8 cellular contexts compared by ENCODE assay signal in the genomic region with DNA sequence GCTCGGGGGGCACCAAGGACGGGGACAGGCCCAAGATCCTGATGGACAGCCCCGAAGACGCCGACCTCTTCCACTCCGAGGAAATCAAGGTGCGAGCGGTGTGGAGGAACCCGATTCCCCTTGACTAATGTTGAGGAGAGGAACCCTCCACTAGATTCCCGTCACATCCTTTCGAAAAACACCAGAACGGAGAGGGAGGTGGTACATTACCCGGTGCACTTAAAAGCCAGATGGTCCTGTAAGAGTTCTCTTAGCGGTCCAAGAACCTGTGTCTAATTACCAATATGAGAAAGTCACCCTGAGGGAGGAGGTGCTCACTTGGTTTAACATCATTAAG. TPM values are rescaled to one million over a fixed set of nuclear protein-coding genes. Genes with fewer than 3 reads are reported as not detected.
DNase-seq lines count a peak whose midpoint lies in the region; ATAC-seq and TF ChIP-seq lines count a peak whose summit lies in the region.

No MANE protein-coding gene starts in this region.

- H3K9me2 ChIP-seq in HCT116 (ENCODE audit: insufficient read depth) = no peaks in the 10 kb centered on the region

- peaks cover 0 to 11% of the 10 kb centered on the region in 2 experiments; a peak in 1 of 4 replicates for H3K4me1 ChIP-seq in HCT116 (ENCODE audit: control insufficient read depth in 1 of 2, insufficient read depth in 2 of 2, low read length in 2 of 2)
- peaks cover 0 to 22% of the 10 kb centered on the region in 2 donors for H3K4me1 ChIP-seq in ascending aorta
- peaks cover 4 to 24% (median 16%) of the 10 kb centered on the region in 4 donors for H3K4me1 ChIP-seq in liver (ENCODE audit: control insufficient read depth in 4 of 4, insufficient read depth in 4 of 4, low read length in 3 of 4)
- H3K4me1 ChIP-seq in tibial nerve = peaks cover 0 to 43% (median 23%) of the 10 kb centered on the region in 4 donors

- H3K79me2 ChIP-seq in HCT116 (ENCODE audit: insufficient read depth, low read length) = peaks cover 40% of the 10 kb centered on the region

- H3K9me3 ChIP-seq in AG04450 (ENCODE audit: control insufficient read depth, insufficient read depth, low read length) (peaks cover 5% of the 10 kb centered on the region; the same call in 1 of the 2 replicates), HCT116 (ENCODE audit: control insufficient read depth in 1 of 2, insufficient read depth in 1 of 2, low read depth in 1 of 2, low read length in 2 of 2) (no peaks in the 10 kb centered on the region), ascending aorta (no peaks in the 10 kb centered on the region), liver (ENCODE audit: control insufficient read depth in 4 of 4, low read length in 3 of 4) (no peaks in the 10 kb centered on the region), tibial nerve (no peaks in the 10 kb centered on the region)

- H3K36me3 ChIP-seq in HCT116 (ENCODE audit: control insufficient read depth in 1 of 2, insufficient read depth in 2 of 2, low read length in 2 of 2) (peaks cover 7 to 26% of the 10 kb centered on the region in 2 experiments; a peak in 3 of 4 replicates), ascending aorta (peaks cover 10 to 22% of the 10 kb centered on the region in 2 donors), liver (ENCODE audit: control insufficient read depth in 4 of 4, insufficient read depth in 3 of 4, low read depth in 1 of 4, low read length in 3 of 4) (peaks cover 3 to 17% (median 6%) of the 10 kb centered on the region in 4 donors), tibial nerve (peaks cover 0 to 27% (median 5%) of the 10 kb centered on the region in 3 donors)

- in situ Hi-C loops in G401 (cut with HindIII; ENCODE audit: low sequenced_read_pairs) = no loop called here

- no peak overlapping the region for H2AFZ ChIP-seq in HCT116 (ENCODE audit: low read depth, low read length, poor library complexity, severe bottlenecking)

- WGBS in liver = 1% methylated on average over 14 of the region's 14 CpGs
- WGBS in tibial nerve, 2 donors = 1 to 3% methylated on average over 12 to 14 of the region's 14 CpGs

- RAD21 ChIA-PET in HCT116 (lab: Charles Lee; ENCODE audit: low non-redundant PET in 1 of 2, low total read pairs in 2 of 2, uncharacterized antibody in 2 of 2, unreplicated experiment in 2 of 2) = interaction anchor here in 1 of 2 experiments (0.6 kb wide), 1 partner anchor 27 kb away, joined by 3 read pairs; no protein-coding TSS in a partner anchor

- H3K27ac ChIP-seq in AG04450 (ENCODE audit: low read depth, low read length) = peak overlapping the region; percentile 57
- H3K27ac ChIP-seq in HCT116 (ENCODE audit: low read depth, low read length) = peak overlapping the region; percentile 92
- peak overlapping the region; percentile 93 to 97 for H3K27ac ChIP-seq in ascending aorta
- H3K27ac ChIP-seq in liver (ENCODE audit: low read depth in 1 of 2, low read length in 2 of 2) = peak overlapping the region; percentile 65 to 88
- H3K27ac ChIP-seq in tibial nerve = peak overlapping the region; percentile 78 to 96 (median 88)

- no peaks in the 10 kb centered on the region for H4K20me1 ChIP-seq in HCT116 (ENCODE audit: insufficient read depth)

- peak overlapping the region; percentile 98 for H3K4me3 ChIP-seq in AG04450 (ENCODE audit: low read depth, low read length)
- peak overlapping the region; percentile 96 to 98 for H3K4me3 ChIP-seq in HCT116 (replicated peaks in 1 of 2; ENCODE audit: low read depth in 1 of 2, low read length in 2 of 2)
- H3K4me3 ChIP-seq in ascending aorta = peak overlapping the region; percentile 81 to 90
- H3K4me3 ChIP-seq in liver (ENCODE audit: low read depth in 1 of 3, low read length in 3 of 3) = peak overlapping the region; percentile 81 to 99 (median 92)
- peak overlapping the region; percentile 63 to 92 (median 79) for H3K4me3 ChIP-seq in tibial nerve

- peak overlapping the region; percentile 93 for H3K9ac ChIP-seq in HCT116 (ENCODE audit: low read length)
- H3K9ac ChIP-seq in liver (ENCODE audit: low read depth in 1 of 2, low read length in 2 of 2) = peak overlapping the region; percentile 66 to 84

- CTCF ChIA-PET in AG04450 (lab: Charles Lee) = interaction anchor here (0.6 to 2.5 kb wide), 20 partner anchors 9 to 1547 kb away, joined by 3 to 25 read pairs (median 4); no protein-coding TSS in a partner anchor
- CTCF ChIA-PET in HCT116 (lab: Charles Lee) = interaction anchor here (0.6 to 1.4 kb wide), 7 partner anchors 10 to 172 kb away, joined by 3 to 6 read pairs (median 4); no protein-coding TSS in a partner anchor

- TF ChIP-seq RAD21 in HCT116 (IDR thresholded peaks at IDR 0.05; ENCODE audit: low read depth) = no peak
- no peak for TF ChIP-seq RAD21 in liver (IDR thresholded peaks at IDR 0.05)

- DNase-seq in AG04450 (ENCODE audit: low read depth, low spot score) (no peak), HCT116 (ENCODE audit: low read depth, low spot score) (no peak), ascending aorta (ENCODE audit: low spot score in 2 of 2) (no peak), tibial nerve (ENCODE audit: low spot score in 2 of 2) (no peak), GM10266 (ENCODE audit: extremely low spot score) (no peak), G401 (ENCODE audit: low spot score) (no peak)

- TF ChIP-seq POLR2A in HCT116 (IDR thresholded peaks at IDR 0.05; ENCODE audit: borderline replicate concordance, extremely low read depth, insufficient read depth, insufficient read length) (no peak), tibial nerve (IDR thresholded peaks at IDR 0.05) (no peak)

- peaks cover 3% of the 10 kb centered on the region for H3K27me3 ChIP-seq in AG04450 (ENCODE audit: control insufficient read depth, insufficient read depth, low read length)
- H3K27me3 ChIP-seq in HCT116 (ENCODE audit: insufficient read depth, low read length) = no peaks in the 10 kb centered on the region
- H3K27me3 ChIP-seq in ascending aorta = no peaks in the 10 kb centered on the region
- no peaks in the 10 kb centered on the region for H3K27me3 ChIP-seq in liver (ENCODE audit: control insufficient read depth in 4 of 4, insufficient read depth in 4 of 4, low read length in 3 of 4)
- no peaks in the 10 kb centered on the region for H3K27me3 ChIP-seq in tibial nerve

- BruUV-seq in HCT116 (replicated peaks; lab: Mats Ljungman, UMichigan) = no TSS peak

- TF ChIP-seq CTCF in AG04450 (IDR thresholded peaks at IDR 0.05; ENCODE audit: low read depth, low read length) (no peak), HCT116 (IDR thresholded peaks at IDR 0.05 in 2 of 3, conservative IDR thresholded peaks at IDR 0.05 in 1 of 3; ENCODE audit: borderline replicate concordance in 1 of 3, insufficient read depth in 1 of 3, low read depth in 2 of 3, low read length in 2 of 3) (no peak), ascending aorta (IDR thresholded peaks at IDR 0.05) (no peak), liver (IDR thresholded peaks at IDR 0.05; ENCODE audit: low read depth, low read length, missing input control) (no peak), tibial nerve (IDR thresholded peaks at IDR 0.05) (no peak), GM10266 (IDR thresholded peaks at IDR 0.05; ENCODE audit: control insufficient read depth, insufficient read depth, low read depth, missing control alignments) (no peak)

- ATAC-seq in HCT116 = no peak
- ATAC-seq in activated CD4-positive, CD25-positive, alpha-beta regulatory T cell treated with anti-CD3 and anti-CD28 coated beads, Interleukin-2, amount 50 U/mL, for 24 hours = no peak

- POLR2A ChIA-PET in AG04450 (lab: Yijun Ruan, JAX) (no interaction called here), HCT116 (lab: Charles Lee) (no interaction called here)

- TF ChIP-seq EP300 in tibial nerve (IDR thresholded peaks at IDR 0.05) = no peak

- H3K4me2 ChIP-seq in HCT116 (ENCODE audit: low read length) = peak overlapping the region; percentile 86

- intact Hi-C loops in HCT116 (cut with micrococcal nuclease) (no loop called here), ascending aorta (cut with DNase I) (loop anchor here (5.0 to 10.0 kb wide), 3 partner anchors 419 to 1653 kb away; partner anchors contain the start of genes RFC5 and SUDS3)

TF ChIP-seq in HCT116, 20 proteins besides CTCF, POLR2A, EP300 and RAD21 (continues in another document):
- TF ChIP-seq EGR1 (IDR thresholded peaks at IDR 0.05; ENCODE audit: low read depth) (no peak), EZH2phosphoT487 (IDR thresholded peaks at IDR 0.05; ENCODE audit: borderline replicate concordance) (no peak), SRF (IDR thresholded peaks at IDR 0.05; ENCODE audit: low read depth) (no peak), MAX (IDR thresholded peaks at IDR 0.05) (no peak), CBX3 (IDR thresholded peaks at IDR 0.05; ENCODE audit: low read depth) (no peak)

TF ChIP-seq in liver, 16 proteins besides CTCF, POLR2A, EP300 and RAD21 (continues in another document):
- TF ChIP-seq ATF3 (IDR thresholded peaks at IDR 0.05) (no peak), HNF4G (IDR thresholded peaks at IDR 0.05) (no peak), FOXA2 (IDR thresholded peaks at IDR 0.05) (no peak)

RNA-seq across cellular contexts. Expression of gene PRKAB1, which starts 0.3 kb away (rescaled TPM):
- polyA plus RNA-seq in AG04450 (2011; rRNA removed) = 33.8 and 34.3 TPM in 2 replicates
- 25.1 and 28.0 TPM in 2 replicates for polyA minus RNA-seq in AG04450 (2011; rRNA and poly(A)+ RNA removed)
- total RNA-seq in HCT116 (2021; ENCODE audit: unreplicated experiment) = 25.0 TPM
- polyA plus RNA-seq in HCT116 (2012) = 12.9 and 13.4 TPM in 2 replicates
- 41.2 TPM for total RNA-seq in ascending aorta
- total RNA-seq in liver = 10 to 100 TPM; 11.1 to 29.9 TPM
- polyA plus RNA-seq in liver = 10 to 100 TPM; 10.5 to 11.4 TPM
- total RNA-seq in tibial nerve = 10 to 100 TPM; 24.5 to 40.6 (median 28.3) TPM
- 13.6 and 20.3 TPM in 2 replicates for total RNA-seq in G401 (2014; rRNA removed; shearing (Covaris generic))
